8 cellular contexts compared by ENCODE assay signal in genomic region chr14:58171090-58171489, GRCh38. TPM values are rescaled to one million over a fixed set of nuclear protein-coding genes. Genes with fewer than 3 reads are reported as not detected.
DNase-seq lines count a peak whose midpoint lies in the region; ATAC-seq, FAIRE-seq and TF ChIP-seq lines count a peak whose summit lies in the region.

No MANE protein-coding gene starts in this region.

- CTCF ChIA-PET in SK-N-SH (lab: Yijun Ruan, JAX): no interaction called here

- POLR2A ChIA-PET in SK-N-SH (lab: Yijun Ruan, JAX): no interaction called here

- TF ChIP-seq EP300 in SK-N-SH (IDR thresholded peaks at IDR 0.05; ENCODE audit: borderline replicate concordance in 1 of 2, low read depth in 1 of 2, low read length in 1 of 2): no peak

- H3K4me1 ChIP-seq in SK-N-SH (ENCODE audit: control insufficient read depth in 1 of 2, insufficient read depth in 2 of 2, low read depth in 1 of 2, low read length in 1 of 2) (peaks cover 1 to 3% of the 10 kb centered on the region in 2 experiments; a peak in 1 of 4 replicates), keratinocyte (ENCODE audit: control insufficient read depth, extremely low read depth, insufficient read depth, low read length) (peaks cover 15% of the 10 kb centered on the region)

- 8% methylated on average over 6 of the region's 6 CpGs for WGBS in SK-N-SH (ENCODE audit: low lambda C conversion rate)

- H3K27me3 ChIP-seq in SK-N-SH (ENCODE audit: insufficient read depth) (peaks cover 3% of the 10 kb centered on the region; the same call in 1 of the 2 replicates), bronchial epithelial cell (ENCODE audit: control insufficient read depth, insufficient read depth, low read length) (no peaks in the 10 kb centered on the region), keratinocyte (ENCODE audit: control insufficient read depth, extremely low read depth, insufficient read depth, low read length) (no peaks in the 10 kb centered on the region)

- H3K36me3 ChIP-seq in SK-N-SH (replicated peaks in 1 of 2; ENCODE audit: control insufficient read depth in 1 of 2, insufficient read depth in 2 of 2, low read length in 1 of 2) (no peaks in the 10 kb centered on the region), bronchial epithelial cell (ENCODE audit: control insufficient read depth, insufficient read depth, low read length) (no peaks in the 10 kb centered on the region), keratinocyte (ENCODE audit: control insufficient read depth in 2 of 2, extremely low read depth in 1 of 2, insufficient read depth in 2 of 2, low read length in 2 of 2) (no peaks in the 10 kb centered on the region)

- TF ChIP-seq CTCF in SK-N-SH (IDR thresholded peaks at IDR 0.05) (no peak), bronchial epithelial cell (IDR thresholded peaks at IDR 0.05; ENCODE audit: insufficient read depth, low read length, severe bottlenecking) (no peak), keratinocyte (optimal IDR thresholded peaks at IDR 0.05 in 1 of 3, IDR thresholded peaks at IDR 0.05 in 1 of 3, conservative IDR thresholded peaks at IDR 0.05 in 1 of 3; ENCODE audit: extremely low read depth in 1 of 3, insufficient read depth in 2 of 3, low read length in 3 of 3) (no peak)

- FAIRE-seq in bronchial epithelial cell (lab: Jason Lieb, UNC) (no peak), keratinocyte (lab: Jason Lieb, UNC) (peak; percentile 56)

- no peak for TF ChIP-seq RAD21 in SK-N-SH (IDR thresholded peaks at IDR 0.05; ENCODE audit: low read length)

- H3K4me3 ChIP-seq in SK-N-SH (ENCODE audit: low read depth in 2 of 2, low read length in 1 of 2) (no peak overlapping the region), bronchial epithelial cell (ENCODE audit: low read depth, low read length) (no peak overlapping the region), keratinocyte (ENCODE audit: control insufficient read depth in 2 of 3, extremely low read depth in 1 of 3, insufficient read depth in 2 of 3, low read depth in 1 of 3, low read length in 3 of 3) (peak overlapping the region in 2 of 3 experiments; percentile 13 to 38)

- dilution Hi-C loops in keratinocyte (cut with MboI; ENCODE audit: extremely low pct_ligation_motif_present, low sequenced_read_pairs): no loop called here

- no peaks in the 10 kb centered on the region for H4K20me1 ChIP-seq in SK-N-SH (ENCODE audit: insufficient read depth)
- H4K20me1 ChIP-seq in keratinocyte (ENCODE audit: control insufficient read depth, extremely low read depth, insufficient read depth, low read length): no peaks in the 10 kb centered on the region

- H3K9me3 ChIP-seq in SK-N-SH: no peaks in the 10 kb centered on the region
- no peaks in the 10 kb centered on the region for H3K9me3 ChIP-seq in keratinocyte (ENCODE audit: control insufficient read depth, low read depth, low read length)

- H3K9me2 ChIP-seq in SK-N-SH: no peaks in the 10 kb centered on the region

- ATAC-seq in HG02852 (IDR thresholded peaks at IDR 0.05; ENCODE audit: unreplicated experiment): peak; percentile 97

- H3K9me1 ChIP-seq in keratinocyte (ENCODE audit: control insufficient read depth, extremely low read depth, insufficient read depth, low read length): no peaks in the 10 kb centered on the region

- H2AFZ ChIP-seq in SK-N-SH (ENCODE audit: low read depth) (peak overlapping the region; percentile 67), keratinocyte (ENCODE audit: control insufficient read depth, low read length) (peak overlapping the region; percentile 87)

- peak; percentile 81 for DNase-seq in activated effector memory CD4-positive, alpha-beta T cell treated with anti-CD3 and anti-CD28 coated beads, Interleukin-2, amount 50 U/mL, for 16 hours
- DNase-seq in activated effector memory CD4-positive, alpha-beta T cell treated with Interleukin-2 at 50 U/mL for 16 hours: no peak
- DNase-seq in NCI-H1105 treated with DMSO at 0.1 percent for 48 hours (lab: John Stamatoyannopoulos, UW) (peak; percentile 93), SK-N-SH (peak; percentile 70), bronchial epithelial cell (ENCODE audit: low read depth) (peak; percentile 84), keratinocyte (ENCODE audit: low read depth, low spot score) (peak; percentile 30)
- peak; percentile 40 to 57 for DNase-seq in stimulated activated CD4-positive, alpha-beta T cell treated with anti-CD3 and anti-CD28 coated beads, Interleukin-4, amount 100 ng/mL, for 4 hours

- no peak overlapping the region for H3K27ac ChIP-seq in SK-N-SH (ENCODE audit: low read depth in 2 of 2, low read length in 1 of 2)
- peak overlapping the region; percentile 26 for H3K27ac ChIP-seq in keratinocyte (ENCODE audit: control insufficient read depth, insufficient read depth, low read length)

- H3K4me2 ChIP-seq in SK-N-SH (0 out of 2 replicates have a peak overlapping the region, but pooled peaks have one; percentile 2), keratinocyte (ENCODE audit: control insufficient read depth, extremely low read depth, insufficient read depth, low read depth, low read length) (peak overlapping the region; percentile 74)

- no peak overlapping the region for H3K9ac ChIP-seq in SK-N-SH
- H3K9ac ChIP-seq in keratinocyte (ENCODE audit: control insufficient read depth, extremely low read depth, insufficient read depth, low read length): no peak overlapping the region

- H3K79me2 ChIP-seq in SK-N-SH (ENCODE audit: insufficient read depth) (no peaks in the 10 kb centered on the region), keratinocyte (ENCODE audit: control insufficient read depth, insufficient read depth, low read length) (no peaks in the 10 kb centered on the region)

- H3F3A ChIP-seq in SK-N-SH (replicated peaks; ENCODE audit: insufficient read depth): no peaks in the 10 kb centered on the region

TF ChIP-seq in SK-N-SH, 30 proteins besides CTCF, POLR2A, EP300 and RAD21 (continues in another document):
- TF ChIP-seq REST (IDR thresholded peaks at IDR 0.05; ENCODE audit: low read depth, low read length): peak; percentile 76
- no peak for TF ChIP-seq MXI1 (IDR thresholded peaks at IDR 0.05; ENCODE audit: low read depth, low read length)
- no peak for TF ChIP-seq POLR2AphosphoS5 (IDR thresholded peaks at IDR 0.05; ENCODE audit: low read depth, low read length)
- TF ChIP-seq FOSL2 (IDR thresholded peaks at IDR 0.05; ENCODE audit: borderline replicate concordance, low read depth): peak; percentile 38; the same call in 1 of the 2 replicates
- no peak for TF ChIP-seq RXRA (IDR thresholded peaks at IDR 0.05; ENCODE audit: borderline replicate concordance, low read depth)
- no peak for TF ChIP-seq NRF1 (IDR thresholded peaks at IDR 0.05; ENCODE audit: low read depth, low read length)

RNA-seq across cellular contexts. Expression of gene ARMH4, which starts 19.1 kb away (rescaled TPM):
- polyA plus RNA-seq in SK-N-SH (2012; rRNA removed) (0.31 and 0.39 TPM in 2 replicates), keratinocyte (0.55 to 0.57 TPM (median 0.56 TPM) in 3 replicates)
- polyA plus RNA-seq in SK-N-SH (2012; cell fraction: cytosol; rRNA removed): 0.44 and 0.49 TPM in 2 replicates
- polyA plus RNA-seq in SK-N-SH (2012; cell fraction: nucleus; rRNA removed): 0.20 and 0.58 TPM in 2 replicates
- total RNA-seq in bronchial epithelial cell: under 0.01 and 0.51 TPM in 2 replicates
- 0.29 TPM for polyA plus RNA-seq in keratinocyte (2011; ENCODE audit: low read depth)
- 0.15 and 0.16 TPM in 2 replicates for polyA plus RNA-seq in keratinocyte (2011; cell fraction: cytosol; rRNA removed)
- 0.64 and 1.0 TPM in 2 replicates for polyA plus RNA-seq in keratinocyte (2011; cell fraction: nucleus; rRNA removed)
- polyA plus RNA-seq in keratinocyte (2012; ENCODE audit: low replicate concordance): 0.14 and 0.55 TPM in 2 replicates
- polyA minus RNA-seq in keratinocyte: 0.49 to 1.3 TPM (median 0.75 TPM) in 3 replicates
- not detected for polyA minus RNA-seq in keratinocyte (2011; cell fraction: cytosol; rRNA and poly(A)+ RNA removed)
- polyA minus RNA-seq in keratinocyte (2011; cell fraction: nucleus; rRNA and poly(A)+ RNA removed): 21.2 and 24.5 TPM in 2 replicates

RNA-seq across cellular contexts. Expression of gene ACTR10, which starts 28.9 kb away (rescaled TPM):
- polyA plus RNA-seq in SK-N-SH (2012; rRNA removed) (32.9 and 54.2 TPM in 2 replicates), keratinocyte (59.1 to 125 TPM (median 84.1 TPM) in 3 replicates)
- polyA plus RNA-seq in SK-N-SH (2012; cell fraction: cytosol; rRNA removed): 54.9 and 73.5 TPM in 2 replicates
- 27.3 and 41.2 TPM in 2 replicates for polyA plus RNA-seq in SK-N-SH (2012; cell fraction: nucleus; rRNA removed)
- 31.6 and 36.9 TPM in 2 replicates for total RNA-seq in bronchial epithelial cell
- 62.2 TPM for polyA plus RNA-seq in keratinocyte (2011; ENCODE audit: low read depth)
- 59.9 and 192 TPM in 2 replicates for polyA plus RNA-seq in keratinocyte (2011; cell fraction: cytosol; rRNA removed)
- polyA plus RNA-seq in keratinocyte (2011; cell fraction: nucleus; rRNA removed): 117 and 139 TPM in 2 replicates
- polyA plus RNA-seq in keratinocyte (2012; ENCODE audit: low replicate concordance): 60.2 and 64.0 TPM in 2 replicates
- 5.2 to 41.9 TPM (median 27.5 TPM) in 3 replicates for polyA minus RNA-seq in keratinocyte
- polyA minus RNA-seq in keratinocyte (2011; cell fraction: cytosol; rRNA and poly(A)+ RNA removed): 37.6 TPM
- 17.7 and 37.9 TPM in 2 replicates for polyA minus RNA-seq in keratinocyte (2011; cell fraction: nucleus; rRNA and poly(A)+ RNA removed)

Comparison
In these comparisons a context has a peak if more than half of its experiments do, and no peak if none do; other contexts are left out.
1. H3K4me3 ChIP-seq: peak in keratinocyte (2 of 3); none in SK-N-SH (0 of 2) and bronchial epithelial cell (single experiment).